ENCODE assay signal across 14 cellular contexts in the genomic region with DNA sequence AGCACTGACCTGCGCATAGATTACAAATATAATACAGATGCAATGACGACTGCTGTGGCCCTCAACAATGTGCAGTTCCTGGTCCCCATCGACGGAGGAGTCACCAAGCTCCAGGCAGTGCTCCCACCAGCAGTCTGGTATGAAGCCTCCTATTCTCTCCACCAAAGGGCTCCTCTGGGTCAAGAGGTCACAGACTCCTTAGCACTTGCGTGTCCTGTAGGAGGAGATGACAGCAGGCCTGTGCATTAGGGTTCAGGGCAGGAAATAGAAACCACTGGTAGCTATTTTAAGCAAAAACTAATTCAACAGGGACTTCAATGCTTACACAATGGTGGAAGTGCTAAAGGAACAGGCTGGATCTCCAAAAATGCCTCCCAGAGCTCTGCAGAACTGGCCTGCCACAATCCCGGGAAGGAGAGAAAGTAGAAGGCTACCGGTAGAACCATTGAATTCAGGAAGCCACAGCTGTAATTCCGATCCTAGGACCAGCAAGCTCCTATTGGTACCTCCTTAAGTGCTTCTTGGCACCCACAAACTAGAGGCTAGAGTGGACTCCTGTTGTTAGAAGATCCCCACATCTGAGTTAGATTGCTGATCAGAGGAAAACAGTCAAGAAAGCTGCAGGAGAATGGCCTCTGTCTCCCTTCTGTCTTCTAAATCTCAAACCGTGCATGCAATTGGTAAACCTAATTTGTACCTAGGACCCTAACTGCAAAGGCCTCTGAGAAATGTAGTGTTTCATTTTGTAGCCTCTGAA. TPM values are rescaled to one million over a fixed set of nuclear protein-coding genes. Genes with fewer than 3 reads are reported as not detected.
DNase-seq lines count a peak whose midpoint lies in the region; ATAC-seq and TF ChIP-seq lines count a peak whose summit lies in the region.
"Had no signal": no experiment of that assay in that cellular context is flagged by ENCODE, and none has a peak within 500 bp of the region (broad histone marks: within the 10 kb centered on the region; RNA-seq: fewer than 3 reads in every experiment).

No MANE protein-coding gene starts in this region.

- peaks cover 27% of the 10 kb centered on the region for H3K4me1 Mint-ChIP-seq in endothelial cell (ENCODE audit: unreplicated experiment)
- H3K4me1 Mint-ChIP-seq: activated naive CD4-positive, alpha-beta T cell treated with anti-CD3 and anti-CD28 coated beads, Interleukin-2, amount 50 U/mL, for 24 hours; mesothelial cell of epicardium had no signal

- DNase-seq in endothelial cell (ENCODE audit: low spot score) (no peak), iPS-NIHi7 (ENCODE audit: extremely low spot score) (no peak), cortex of kidney (lab: John Stamatoyannopoulos, UW) (no peak), sciatic nerve (ENCODE audit: low spot score) (no peak), superior temporal gyrus (ENCODE audit: extremely low spot score) (no peak)
- DNase-seq: activated CD4-positive, alpha-beta T cell treated with anti-CD3 and anti-CD28 coated beads for 1 hour; CD4-positive, CD25-positive, alpha-beta regulatory T cell; NCI-H1694; retina had no signal

- peaks cover 2% of the 10 kb centered on the region for H3K27me3 Mint-ChIP-seq in endothelial cell (ENCODE audit: unreplicated experiment)

- peak overlapping the region; percentile 67 for H3K27ac Mint-ChIP-seq in endothelial cell (ENCODE audit: unreplicated experiment)
- H3K27ac Mint-ChIP-seq: activated naive CD4-positive, alpha-beta T cell treated with anti-CD3 and anti-CD28 coated beads, Interleukin-2, amount 50 U/mL, for 24 hours; mesothelial cell of epicardium had no signal

- H3K36me3 Mint-ChIP-seq in endothelial cell (ENCODE audit: low read depth, unreplicated experiment): no peaks in the 10 kb centered on the region
- H3K36me3 Mint-ChIP-seq: CD4-positive, CD25-positive, alpha-beta regulatory T cell; mesothelial cell of epicardium had no signal

- intact Hi-C loops in sciatic nerve (cut with DNase I): no loop called here

- H3K9me3 Mint-ChIP-seq in endothelial cell (ENCODE audit: unreplicated experiment): no peaks in the 10 kb centered on the region
- H3K9me3 Mint-ChIP-seq: activated naive CD4-positive, alpha-beta T cell treated with anti-CD3 and anti-CD28 coated beads, Interleukin-2, amount 50 U/mL, for 24 hours; CD4-positive, CD25-positive, alpha-beta regulatory T cell had no signal

- H3K4me3 Mint-ChIP-seq in endothelial cell (ENCODE audit: unreplicated experiment): no peak overlapping the region
- H3K4me3 Mint-ChIP-seq: activated naive CD4-positive, alpha-beta T cell treated with anti-CD3 and anti-CD28 coated beads, Interleukin-2, amount 50 U/mL, for 24 hours; mesothelial cell of epicardium had no signal

- TF ChIP-seq CTCF in endothelial cell (IDR thresholded peaks at IDR 0.05; ENCODE audit: unreplicated experiment): no peak

- ATAC-seq in GM18502 (IDR thresholded peaks at IDR 0.05; ENCODE audit: poor library complexity, unreplicated experiment) (peak; percentile 77), GM21381 (IDR thresholded peaks at IDR 0.05; ENCODE audit: unreplicated experiment) (peak; percentile 78), HG03342 (IDR thresholded peaks at IDR 0.05; ENCODE audit: unreplicated experiment) (peak; percentile 86), sciatic nerve (no peak)

RNA-seq across cellular contexts. Expression of a gene that starts 12.7 kb away (rescaled TPM):
- 57.9 TPM for total RNA-seq in endothelial cell (ENCODE audit: unreplicated experiment)
- 9.0 TPM for total RNA-seq in sciatic nerve
- total RNA-seq: CD4-positive, CD25-positive, alpha-beta regulatory T cell had no signal
